ENCODE assay signal across 11 cellular contexts in genomic region chr5:126847318-126848221, GRCh38.
DNase-seq lines count a peak whose midpoint lies in the region; ATAC-seq and TF ChIP-seq lines count a peak whose summit lies in the region.
"Had no signal": no experiment of that assay in that cellular context is flagged by ENCODE, and none has a peak within 500 bp of the region (broad histone marks: within the 10 kb centered on the region; RNA-seq: fewer than 3 reads in every experiment).

No MANE protein-coding gene starts in this region.

- H3K36me3 Mint-ChIP-seq in endodermal cell (ENCODE audit: low read depth) (peaks cover 4% of the 10 kb centered on the region), endothelial cell (ENCODE audit: low read depth, unreplicated experiment) (no peaks in the 10 kb centered on the region)

- TF ChIP-seq CTCF in endodermal cell (conservative IDR thresholded peaks at IDR 0.05), result no peak
- TF ChIP-seq CTCF in mucosa of descending colon (IDR thresholded peaks at IDR 0.05), result no peak
- no peak for TF ChIP-seq CTCF in thyroid gland (IDR thresholded peaks at IDR 0.05)
- no peak for TF ChIP-seq CTCF in endothelial cell (IDR thresholded peaks at IDR 0.05; ENCODE audit: unreplicated experiment)

- intact Hi-C loops in mucosa of descending colon (cut with DNase I, micrococcal nuclease), result no loop called here
- intact Hi-C loops in thyroid gland (cut with DNase I), result no loop called here

- H3K4me1 ChIP-seq in endodermal cell (ENCODE audit: control insufficient read depth, insufficient read depth, low read length), result peaks cover 26% of the 10 kb centered on the region
- H3K4me1 ChIP-seq in mucosa of descending colon (ENCODE audit: low read depth), result peaks cover 21% of the 10 kb centered on the region
- peaks cover 4 to 31% of the 10 kb centered on the region in 2 donors for H3K4me1 ChIP-seq in thyroid gland

- no peak overlapping the region for H3K4me3 Mint-ChIP-seq in endodermal cell
- no peak overlapping the region for H3K4me3 Mint-ChIP-seq in endothelial cell (ENCODE audit: unreplicated experiment)

- peak; percentile 17 for ATAC-seq in mucosa of descending colon

- H3K27me3 ChIP-seq in endodermal cell (ENCODE audit: control insufficient read depth, insufficient read depth, low read length, poor library complexity, severe bottlenecking) (no peaks in the 10 kb centered on the region), thyroid gland (no peaks in the 10 kb centered on the region)
- H3K27me3 ChIP-seq: brain microvascular endothelial cell had no signal

- WGBS in endodermal cell (ENCODE audit: insufficient coverage in 1 of 2, insufficient read length in 1 of 2), 2 experiments, result 89 to 90% methylated on average over 7 to 8 of the region's 8 CpGs
- WGBS in thyroid gland, 2 donors, result 73 to 83% methylated on average over 8 of the region's 8 CpGs

- H3K9me3 Mint-ChIP-seq in endodermal cell (no peaks in the 10 kb centered on the region), endothelial cell (ENCODE audit: unreplicated experiment) (no peaks in the 10 kb centered on the region)

- DNase-seq in DMS 273 (lab: John Stamatoyannopoulos, UW; ENCODE audit: unreplicated experiment) (peak; percentile 37), DMS 273 treated with DMSO at 0.1 percent for 48 hours (lab: John Stamatoyannopoulos, UW) (no peak), endodermal cell (peak; percentile 52), mucosa of descending colon (no peak), thyroid gland (no peak), NCI-H146 (lab: John Stamatoyannopoulos, UW) (no peak), iPS-NIHi7 (ENCODE audit: extremely low spot score) (no peak), endothelial cell (ENCODE audit: low spot score) (no peak)
- DNase-seq: brain microvascular endothelial cell, NCI-H345 had no signal

- H3K27ac ChIP-seq in endodermal cell (ENCODE audit: low read depth, low read length) (no peak overlapping the region), thyroid gland (peak overlapping the region in 2 of 3 donors; percentile 32 to 44)
- H3K27ac ChIP-seq: 22Rv1, brain microvascular endothelial cell had no signal

- no peak for TF ChIP-seq POLR2A in thyroid gland (IDR thresholded peaks at IDR 0.05)

- no peak overlapping the region for H3K9ac ChIP-seq in endodermal cell (ENCODE audit: extremely low read depth, low read length, poor library complexity, severe bottlenecking)

- no peaks in the 10 kb centered on the region for H3K27me3 Mint-ChIP-seq in endodermal cell (ENCODE audit: insufficient read depth)
- peaks cover 7% of the 10 kb centered on the region for H3K27me3 Mint-ChIP-seq in endothelial cell (ENCODE audit: unreplicated experiment)

- H3K9me3 ChIP-seq in endodermal cell (ENCODE audit: control insufficient read depth, low read length), result no peaks in the 10 kb centered on the region
- no peaks in the 10 kb centered on the region for H3K9me3 ChIP-seq in mucosa of descending colon
- H3K9me3 ChIP-seq in thyroid gland, result no peaks in the 10 kb centered on the region

- H3K4me1 Mint-ChIP-seq in endodermal cell (peaks cover 84% of the 10 kb centered on the region), endothelial cell (ENCODE audit: unreplicated experiment) (peaks cover 52% of the 10 kb centered on the region)

- H3K36me3 ChIP-seq in endodermal cell (ENCODE audit: control insufficient read depth, insufficient read depth, low read length) (no peaks in the 10 kb centered on the region), mucosa of descending colon (ENCODE audit: low read depth) (no peaks in the 10 kb centered on the region), thyroid gland (no peaks in the 10 kb centered on the region)
- H3K36me3 ChIP-seq: brain microvascular endothelial cell had no signal

- H3K4me3 ChIP-seq in endodermal cell (ENCODE audit: low read length) (no peak overlapping the region), mucosa of descending colon (no peak overlapping the region), thyroid gland (replicated peaks in 1 of 3) (no peak overlapping the region)

- H3K27ac Mint-ChIP-seq in endodermal cell (peak overlapping the region; percentile 32), endothelial cell (ENCODE audit: unreplicated experiment) (no peak overlapping the region)

Comparison
In these comparisons a context has a peak if more than half of its experiments do, and no peak if none do; other contexts are left out.
1. DNase-seq: peak in DMS 273 (single experiment) and endodermal cell (single experiment); none in DMS 273 treated with DMSO at 0.1 percent for 48 hours (single experiment), mucosa of descending colon (0 of 3), thyroid gland (0 of 2), NCI-H146 (single experiment), iPS-NIHi7 (single experiment) and endothelial cell (single experiment).